In genomic region chr4:18691431-18692200, GRCh38 we compare ENCODE assay signal across 1 cellular context.
TF ChIP-seq lines count a peak whose summit lies in the region.

No MANE protein-coding gene starts in this region.

TF ChIP-seq in HepG2, 621 proteins besides CTCF, POLR2A, EP300 and RAD21 (continued from another document):
- TF ChIP-seq ZHX1 (CRISPR knock-in tag; IDR thresholded peaks at IDR 0.05; ENCODE audit: low read depth) (no peak), THAP9 (CRISPR knock-in tag; IDR thresholded peaks at IDR 0.05; ENCODE audit: borderline replicate concordance) (no peak), MLX (CRISPR knock-in tag; IDR thresholded peaks at IDR 0.05) (no peak), ZNF790 (CRISPR knock-in tag; IDR thresholded peaks at IDR 0.05; ENCODE audit: borderline replicate concordance) (no peak), NFIC (IDR thresholded peaks at IDR 0.05; ENCODE audit: low read length) (peak; percentile 22; the same call in 1 of the 2 replicates), TFDP1 (CRISPR knock-in tag; IDR thresholded peaks at IDR 0.05; ENCODE audit: borderline replicate concordance) (no peak), ZBTB40 (IDR thresholded peaks at IDR 0.05) (no peak), ZBTB40 (CRISPR knock-in tag; IDR thresholded peaks at IDR 0.05) (no peak), TBX3 (IDR thresholded peaks at IDR 0.05; ENCODE audit: borderline replicate concordance) (peak; percentile 95), ZNF124 (CRISPR knock-in tag; IDR thresholded peaks at IDR 0.05) (no peak), SP1 (IDR thresholded peaks at IDR 0.05) (no peak), SP1 (CRISPR knock-in tag; IDR thresholded peaks at IDR 0.05) (no peak), KDM6A (CRISPR knock-in tag; IDR thresholded peaks at IDR 0.05; ENCODE audit: low read depth) (no peak), ZNF282 (IDR thresholded peaks at IDR 0.05; ENCODE audit: partially characterized antibody) (no peak), ZNF121 (CRISPR knock-in tag; IDR thresholded peaks at IDR 0.05) (no peak), FOXA3 (CRISPR knock-in tag; IDR thresholded peaks at IDR 0.05) (0 out of 2 replicates have a peak, but pooled peaks have one; percentile 11), SATB2 (CRISPR knock-in tag; IDR thresholded peaks at IDR 0.05) (no peak), KMT2A (CRISPR knock-in tag; IDR thresholded peaks at IDR 0.05) (no peak), CSRNP2 (CRISPR knock-in tag; conservative IDR thresholded peaks at IDR 0.05; ENCODE audit: low read depth) (no peak), SP5 (CRISPR knock-in tag; IDR thresholded peaks at IDR 0.05; ENCODE audit: borderline replicate concordance, low read depth) (no peak), ZBTB34 (CRISPR knock-in tag; IDR thresholded peaks at IDR 0.05) (no peak), ZFP37 (CRISPR knock-in tag; IDR thresholded peaks at IDR 0.05; ENCODE audit: borderline replicate concordance) (no peak), ZNF713 (CRISPR knock-in tag; IDR thresholded peaks at IDR 0.05) (no peak), DR1 (CRISPR knock-in tag; IDR thresholded peaks at IDR 0.05) (no peak), PREB (CRISPR knock-in tag; IDR thresholded peaks at IDR 0.05) (no peak), ZBTB25 (CRISPR knock-in tag; IDR thresholded peaks at IDR 0.05) (no peak), TCF7 (IDR thresholded peaks at IDR 0.05; ENCODE audit: low read depth) (peak; percentile 60; the same call in 1 of the 2 replicates), ZNF768 (CRISPR knock-in tag; IDR thresholded peaks at IDR 0.05) (no peak), ZZZ3 (CRISPR knock-in tag; IDR thresholded peaks at IDR 0.05; ENCODE audit: borderline replicate concordance) (no peak), ELF3 (CRISPR knock-in tag; IDR thresholded peaks at IDR 0.05) (no peak)
